ENCODE assay signal across 8 cellular contexts in genomic region chr12:26833692-26834168, GRCh38. TPM values are rescaled to one million over a fixed set of nuclear protein-coding genes. Genes with fewer than 3 reads are reported as not detected.
DNase-seq lines count a peak whose midpoint lies in the region; ATAC-seq and TF ChIP-seq lines count a peak whose summit lies in the region.

No MANE protein-coding gene starts in this region.

- BruUV-seq in Calu3 (replicated peaks; lab: Mats Ljungman, UMichigan) = no TSS peak

- no peak for TF ChIP-seq CTCF in Calu3 (IDR thresholded peaks at IDR 0.05; ENCODE audit: unreplicated experiment)
- TF ChIP-seq CTCF in RWPE2 (IDR thresholded peaks at IDR 0.05; ENCODE audit: poor library complexity, severe bottlenecking) = no peak
- peak in 1 of 7 experiments; percentile 21 for TF ChIP-seq CTCF in body of pancreas (IDR thresholded peaks at IDR 0.05)

- DNase-seq in Calu3 (no peak), HEK293T (ENCODE audit: extremely low spot score) (peak; percentile 35), RWPE2 (ENCODE audit: low spot score) (no peak), body of pancreas (peak; percentile 67 to 82 (median 78)), iPS-NIHi7 (ENCODE audit: extremely low spot score) (peak; percentile 82), NCI-H774 (lab: John Stamatoyannopoulos, UW) (no peak)
- peak; percentile 23 for DNase-seq in stimulated activated CD4-positive, alpha-beta T cell treated with anti-CD3 and anti-CD28 coated beads, Interleukin-12 subunit alpha, Interleukin-12 subunit beta, amount 100 ng/mL, for 4 hours

- H3K36me3 ChIP-seq in RWPE2 (ENCODE audit: low read depth) = no peaks in the 10 kb centered on the region
- no peaks in the 10 kb centered on the region for H3K36me3 ChIP-seq in body of pancreas (replicated peaks in 1 of 2; ENCODE audit: insufficient read depth in 1 of 2, low read depth in 2 of 2)

- H3K4me1 ChIP-seq in RWPE2 (ENCODE audit: insufficient read depth, poor library complexity, severe bottlenecking) (no peaks in the 10 kb centered on the region), body of pancreas (peaks cover 23% of the 10 kb centered on the region)

- intact Hi-C loops in Calu3 (cut with micrococcal nuclease; ENCODE audit: unreplicated experiment) (no loop called here), body of pancreas (cut with DNase I) (loop anchor here (10.0 kb wide), 1 partner anchor 61 kb away; no protein-coding TSS in a partner anchor)

- H3K27me3 ChIP-seq in RWPE2 (ENCODE audit: insufficient read depth, poor library complexity, severe bottlenecking) (no peaks in the 10 kb centered on the region), body of pancreas (no peaks in the 10 kb centered on the region)

- H3K27me3 Mint-ChIP-seq in Calu3 (ENCODE audit: unreplicated experiment) = peaks cover 26% of the 10 kb centered on the region

- ATAC-seq in RWPE2 (ENCODE audit: low read depth) = no peak
- peak; percentile 31 for ATAC-seq in body of pancreas
- ATAC-seq in HG03460 (IDR thresholded peaks at IDR 0.05; ENCODE audit: unreplicated experiment) = no peak

- H3K27ac ChIP-seq in RWPE2 (ENCODE audit: poor library complexity, severe bottlenecking) = no peak overlapping the region
- H3K27ac ChIP-seq in body of pancreas = peak overlapping the region in 3 of 4 donors; percentile 85 to 98 (median 97)

- H3K4me3 ChIP-seq in RWPE2 (ENCODE audit: severe bottlenecking) (peak overlapping the region; percentile 49), body of pancreas (peak overlapping the region; percentile 34 to 50)

- 2 to 3% methylated on average over 23 of the region's 23 CpGs for WGBS in body of pancreas, 2 donors

- H3K9me3 ChIP-seq in RWPE2 (ENCODE audit: severe bottlenecking) (no peaks in the 10 kb centered on the region), body of pancreas (no peaks in the 10 kb centered on the region)

- H3K27ac Mint-ChIP-seq in Calu3 (ENCODE audit: unreplicated experiment) = no peak overlapping the region

- no peaks in the 10 kb centered on the region for H3K9me3 Mint-ChIP-seq in Calu3 (ENCODE audit: low read depth, unreplicated experiment)

- POLR2A ChIA-PET in HEK293T (lab: Yijun Ruan, JAX) = interaction anchor here (1.2 to 1.9 kb wide), 2 partner anchors 9 to 20 kb away, joined by 6 to 7 read pairs; no protein-coding TSS in a partner anchor

- H3K4me3 Mint-ChIP-seq in Calu3 (ENCODE audit: low read depth, unreplicated experiment) = peak overlapping the region; percentile 88

- TF ChIP-seq POLR2A in body of pancreas (IDR thresholded peaks at IDR 0.05) = no peak

- peaks cover 9% of the 10 kb centered on the region for H3K4me1 Mint-ChIP-seq in Calu3 (ENCODE audit: low read depth, unreplicated experiment)

- CTCF ChIA-PET in Calu3 (lab: Charles Lee) (interaction anchor here (1.4 to 2.2 kb wide), 4 partner anchors 9 to 97 kb away, joined by 4 to 6 read pairs (median 5); no protein-coding TSS in a partner anchor), HEK293T (lab: Yijun Ruan, JAX) (interaction anchor here (0.6 to 1.8 kb wide), 5 partner anchors 12 to 182 kb away, joined by 3 to 6 read pairs (median 5); no protein-coding TSS in a partner anchor)

- H3K36me3 Mint-ChIP-seq in Calu3 (ENCODE audit: insufficient read depth, unreplicated experiment) = peaks cover 22% of the 10 kb centered on the region

TF ChIP-seq in HEK293T, 16 proteins besides CTCF, POLR2A, EP300 and RAD21:
- TF ChIP-seq LEF1 (IDR thresholded peaks at IDR 0.05; ENCODE audit: borderline replicate concordance) = no peak
- no peak for TF ChIP-seq ARNT (IDR thresholded peaks at IDR 0.05)
- TF ChIP-seq L3MBTL2 (conservative IDR thresholded peaks at IDR 0.05) = no peak; the same call in 1 of the 2 replicates
- TF ChIP-seq SUZ12 (IDR thresholded peaks at IDR 0.05) = no peak
- no peak for TF ChIP-seq SP1 (IDR thresholded peaks at IDR 0.05)
- no peak for TF ChIP-seq CTBP1 (IDR thresholded peaks at IDR 0.05; ENCODE audit: borderline replicate concordance)
- no peak for TF ChIP-seq HDGF (IDR thresholded peaks at IDR 0.05; ENCODE audit: borderline replicate concordance)
- no peak for TF ChIP-seq NFRKB (IDR thresholded peaks at IDR 0.05)
- TF ChIP-seq TARDBP (IDR thresholded peaks at IDR 0.05) = no peak
- no peak for TF ChIP-seq BHLHE40 (IDR thresholded peaks at IDR 0.05; ENCODE audit: borderline replicate concordance)
- TF ChIP-seq FOXK2 (IDR thresholded peaks at IDR 0.05) = no peak
- TF ChIP-seq ZNF384 (IDR thresholded peaks at IDR 0.05) = no peak
- TF ChIP-seq FOXM1 (IDR thresholded peaks at IDR 0.05; ENCODE audit: borderline replicate concordance) = no peak
- TF ChIP-seq, protein P1, sequence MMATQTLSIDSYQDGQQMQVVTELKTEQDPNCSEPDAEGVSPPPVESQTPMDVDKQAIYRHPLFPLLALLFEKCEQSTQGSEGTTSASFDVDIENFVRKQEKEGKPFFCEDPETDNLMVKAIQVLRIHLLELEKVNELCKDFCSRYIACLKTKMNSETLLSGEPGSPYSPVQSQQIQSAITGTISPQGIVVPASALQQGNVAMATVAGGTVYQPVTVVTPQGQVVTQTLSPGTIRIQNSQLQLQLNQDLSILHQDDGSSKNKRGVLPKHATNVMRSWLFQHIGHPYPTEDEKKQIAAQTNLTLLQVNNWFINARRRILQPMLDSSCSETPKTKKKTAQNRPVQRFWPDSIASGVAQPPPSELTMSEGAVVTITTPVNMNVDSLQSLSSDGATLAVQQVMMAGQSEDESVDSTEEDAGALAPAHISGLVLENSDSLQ (IDR thresholded peaks at IDR 0.05) = no peak

RNA-seq across cellular contexts. Expression of gene ITPR2, which starts 0.7 kb away (rescaled TPM):
- total RNA-seq in Calu3 (2022) = 2.5 and 4.4 TPM in 2 replicates
- 10 to 100 TPM; 37.4 to 92.9 TPM for total RNA-seq in body of pancreas

Comparison
In these comparisons a context has a peak if more than half of its experiments do, and no peak if none do; other contexts are left out.
1. DNase-seq: peak in HEK293T (single experiment), body of pancreas (4 of 4), iPS-NIHi7 (single experiment) and stimulated activated CD4-positive, alpha-beta T cell treated with anti-CD3 and anti-CD28 coated beads, Interleukin-12 subunit alpha, Interleukin-12 subunit beta, amount 100 ng/mL, for 4 hours (single experiment); none in Calu3 (single experiment), RWPE2 (single experiment) and NCI-H774 (single experiment).